Comparison of ENCODE assay signal across 8 cellular contexts in genomic region chr1:8314346-8315280, GRCh38. TPM values are rescaled to one million over a fixed set of nuclear protein-coding genes. Genes with fewer than 3 reads are reported as not detected.
DNase-seq lines count a peak whose midpoint lies in the region; ATAC-seq, FAIRE-seq and TF ChIP-seq lines count a peak whose summit lies in the region.

No MANE protein-coding gene starts in this region.

- no peaks in the 10 kb centered on the region for H3K36me3 ChIP-seq in suprapubic skin

- FAIRE-seq in H54 (lab: Jason Lieb, UNC), result peak; percentile 84

- H3K4me1 ChIP-seq in suprapubic skin, result peaks cover 39% of the 10 kb centered on the region

- TF ChIP-seq CTCF in suprapubic skin (IDR thresholded peaks at IDR 0.05), result peak; percentile 75 to 85

- peak; percentile 91 for DNase-seq in AG20443 (ENCODE audit: low spot score)
- DNase-seq in H54 (ENCODE audit: insufficient read length, low spot score), result peak; percentile 68
- DNase-seq in NCI-H510A treated with DMSO at 0.1 percent for 48 hours (lab: John Stamatoyannopoulos, UW), result peak; percentile 99
- DNase-seq in activated CD8-positive, alpha-beta memory T cell treated with anti-CD3 and anti-CD28 coated beads for 48 hours (ENCODE audit: low read depth in 2 of 3, low spot score in 2 of 3), result peak in 2 of 3 experiments; percentile 10 to 14
- peak; percentile 8 for DNase-seq in epithelial cell of prostate (ENCODE audit: low read depth, low spot score)
- peak; percentile 76 for DNase-seq in mucosa of gallbladder (ENCODE audit: low spot score)
- DNase-seq in suprapubic skin (ENCODE audit: low spot score in 2 of 2), result no peak

- no peak for ATAC-seq in GM18502 (IDR thresholded peaks at IDR 0.05; ENCODE audit: poor library complexity, unreplicated experiment)

- TF ChIP-seq POLR2A in H54 (IDR thresholded peaks at IDR 0.05; ENCODE audit: low read depth, low read length), result no peak
- TF ChIP-seq POLR2A in suprapubic skin (IDR thresholded peaks at IDR 0.05), result no peak

- H3K27me3 ChIP-seq in suprapubic skin, result peaks cover 7% of the 10 kb centered on the region

- H3K27ac ChIP-seq in epithelial cell of prostate (no peak overlapping the region), suprapubic skin (no peak overlapping the region)

- no peak for TF ChIP-seq EP300 in suprapubic skin (IDR thresholded peaks at IDR 0.05)

- H3K4me3 ChIP-seq in suprapubic skin, result no peak overlapping the region

- H3K9me3 ChIP-seq in suprapubic skin, result no peaks in the 10 kb centered on the region

- 48% methylated on average over 14 of the region's 21 CpGs for WGBS in suprapubic skin

RNA-seq across cellular contexts. Expression of gene SLC45A1, which starts 3.3 kb away (rescaled TPM):
- 5.0 TPM for total RNA-seq in mucosa of gallbladder
- total RNA-seq in suprapubic skin, result 1 to 10 TPM in 1 of 4 donors, under 1 TPM in 3; 0.76 to 1.6 (median 0.86) TPM

Comparison
In these comparisons a context has a peak if more than half of its experiments do, and no peak if none do; other contexts are left out.
1. DNase-seq: peak in AG20443 (single experiment), H54 (single experiment), NCI-H510A treated with DMSO at 0.1 percent for 48 hours (single experiment), activated CD8-positive, alpha-beta memory T cell treated with anti-CD3 and anti-CD28 coated beads for 48 hours (2 of 3), epithelial cell of prostate (single experiment) and mucosa of gallbladder (single experiment); none in suprapubic skin (0 of 2).